ENCODE assay signal across 8 cellular contexts in the genomic region with DNA sequence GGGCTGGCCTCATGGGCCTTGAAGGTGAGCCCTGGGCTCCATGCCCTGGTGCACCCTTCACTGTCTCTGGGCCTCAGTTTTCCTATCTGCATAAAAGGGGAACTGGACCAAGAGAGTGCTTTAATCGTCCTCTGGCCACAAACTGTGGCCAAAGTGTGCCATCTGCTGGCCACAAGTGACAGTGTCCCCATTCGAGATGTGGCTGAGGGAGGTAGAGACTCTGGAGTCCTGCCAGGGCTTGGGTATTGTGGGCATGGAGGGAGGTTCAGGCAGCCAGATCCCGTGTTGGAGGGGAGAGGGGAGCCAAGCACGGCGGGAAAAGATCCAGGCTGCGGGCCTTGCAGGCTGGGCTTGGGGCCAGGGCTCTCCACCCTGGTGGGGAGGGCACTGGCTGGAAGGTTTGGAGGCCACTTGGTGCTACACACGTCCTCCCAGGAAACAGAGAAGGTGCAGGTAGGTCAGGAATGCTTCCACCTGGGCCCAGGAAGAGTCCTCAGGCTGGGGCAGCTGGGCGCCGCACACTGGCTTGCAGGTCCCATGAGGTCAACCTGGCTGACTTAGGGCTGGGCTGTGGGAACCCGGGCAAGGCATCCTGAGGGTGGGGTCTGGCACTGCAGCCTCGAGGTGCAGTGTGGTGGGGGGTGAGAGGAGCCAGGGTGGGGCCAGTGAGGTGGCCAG. TPM values are rescaled to one million over a fixed set of nuclear protein-coding genes. Genes with fewer than 3 reads are reported as not detected.
DNase-seq lines count a peak whose midpoint lies in the region; ATAC-seq and TF ChIP-seq lines count a peak whose summit lies in the region.

No MANE protein-coding gene starts in this region.

- ATAC-seq in lower lobe of right lung, result peak; percentile 74 to 77
- ATAC-seq in GM18873 (IDR thresholded peaks at IDR 0.05; ENCODE audit: low FRiP score, unreplicated experiment), result no peak

- no peak overlapping the region for H3K4me3 ChIP-seq in AG10803 (ENCODE audit: low read length)
- H3K4me3 ChIP-seq in lower lobe of right lung, result no peak overlapping the region

- no peak overlapping the region for H3K27ac ChIP-seq in lower lobe of right lung

- peaks cover 9% of the 10 kb centered on the region for H3K9me3 ChIP-seq in lower lobe of right lung

- CTCF ChIA-PET in MCF 10A (lab: Yijun Ruan, JAX), result interaction anchor here (0.6 to 9.7 kb wide), 20 partner anchors 9 to 508 kb away, joined by 3 to 156 read pairs (median 3); no protein-coding TSS in a partner anchor

- no peaks in the 10 kb centered on the region for H3K4me1 Mint-ChIP-seq in MCF 10A (ENCODE audit: insufficient read depth, unreplicated experiment)

- peaks cover 37% of the 10 kb centered on the region for H3K27me3 ChIP-seq in lower lobe of right lung (ENCODE audit: low read depth)

- intact Hi-C loops in MCF 10A (cut with micrococcal nuclease) (loop anchor here (1.0 to 2.0 kb wide), 3 partner anchors 37 to 322 kb away; no protein-coding TSS in a partner anchor), lower lobe of right lung (cut with DNase I) (no loop called here)

- BruUV-seq in MCF 10A (replicated peaks; lab: Mats Ljungman, UMichigan), result no TSS peak

- H3K9me3 Mint-ChIP-seq in MCF 10A (ENCODE audit: unreplicated experiment), result peaks cover 27% of the 10 kb centered on the region

- POLR2A ChIA-PET in MCF 10A (lab: Yijun Ruan, JAX), result interaction anchor here (0.6 kb wide), 1 partner anchor 59 kb away, joined by 3 read pairs; no protein-coding TSS in a partner anchor

- no peak overlapping the region for H3K4me3 Mint-ChIP-seq in MCF 10A (ENCODE audit: unreplicated experiment)

- no peak overlapping the region for H3K27ac Mint-ChIP-seq in MCF 10A (ENCODE audit: low read depth, unreplicated experiment)

- no peaks in the 10 kb centered on the region for H3K36me3 ChIP-seq in lower lobe of right lung

- DNase-seq in AG10803 (ENCODE audit: low read depth) (peak; percentile 4), GM20000 (ENCODE audit: low spot score) (peak; percentile 70), NCI-H526 treated with DMSO at 0.1 percent for 48 hours (lab: John Stamatoyannopoulos, UW) (peak; percentile 45), MCF 10A (ENCODE audit: unreplicated experiment) (peak; percentile 61), lower lobe of right lung (peak; percentile 63), kidney glomerular epithelial cell (lab: John Stamatoyannopoulos, UW) (no peak), KG1 (lab: John Stamatoyannopoulos, UW) (no peak)

- no peaks in the 10 kb centered on the region for H3K36me3 Mint-ChIP-seq in MCF 10A (ENCODE audit: insufficient read depth, unreplicated experiment)

- peaks cover 9% of the 10 kb centered on the region for H3K4me1 ChIP-seq in lower lobe of right lung

- TF ChIP-seq CTCF in AG10803 (conservative IDR thresholded peaks at IDR 0.05; ENCODE audit: low read length) (peak; percentile 36), GM20000 (IDR thresholded peaks at IDR 0.05; ENCODE audit: extremely low read depth, missing control alignments) (peak; percentile 47), MCF 10A (IDR thresholded peaks at IDR 0.05; ENCODE audit: unreplicated experiment) (peak; percentile 80), lower lobe of right lung (IDR thresholded peaks at IDR 0.05) (peak; percentile 73)

- H3K27me3 Mint-ChIP-seq in MCF 10A (ENCODE audit: insufficient read depth, unreplicated experiment), result peaks cover 55% of the 10 kb centered on the region

RNA-seq across cellular contexts. Expression of a gene that starts 7.3 kb away (rescaled TPM):
- 0.26 and 0.39 TPM in 2 replicates for total RNA-seq in MCF 10A (2022)
- 4.4 TPM for total RNA-seq in lower lobe of right lung

RNA-seq across cellular contexts. Expression of a gene that starts 45.6 kb away (rescaled TPM):
- total RNA-seq in MCF 10A (2022) (0.05 and 0.12 TPM in 2 replicates), lower lobe of right lung (4.6 TPM)

Comparison
In these comparisons a context has a peak if more than half of its experiments do, and no peak if none do; other contexts are left out.
1. DNase-seq: peak in AG10803 (single experiment), GM20000 (single experiment), NCI-H526 treated with DMSO at 0.1 percent for 48 hours (single experiment), MCF 10A (single experiment) and lower lobe of right lung (single experiment); none in kidney glomerular epithelial cell (single experiment) and KG1 (single experiment).
2. Peak in every context shown above with its lines, with median percentiles within 50 percentile points of each other: CTCF ChIP-seq.